Comparison of ENCODE assay signal across 8 cellular contexts in genomic region chrX:44872319-44872816, GRCh38. TPM values are rescaled to one million over a fixed set of nuclear protein-coding genes. Genes with fewer than 3 reads are reported as not detected.
DNase-seq lines count a peak whose midpoint lies in the region; ATAC-seq and TF ChIP-seq lines count a peak whose summit lies in the region.

No MANE protein-coding gene starts in this region.

- intact Hi-C loops in CD4-positive, alpha-beta memory T cell (cut with micrococcal nuclease): loop anchor here (5.0 to 10.0 kb wide), 3 partner anchors 72 to 628 kb away; partner anchors contain the start of gene FUNDC1

- POLR2A ChIA-PET in CD4-positive, alpha-beta memory T cell (lab: Charles Lee; ENCODE audit: partially characterized antibody): interaction anchor here (0.7 to 1.4 kb wide), 8 partner anchors 10 to 914 kb away, joined by 3 to 6 read pairs (median 4); partner anchors contain the start of gene FUNDC1
- POLR2A ChIA-PET in HEK293T (lab: Yijun Ruan, JAX): interaction anchor here (0.6 to 1.0 kb wide), 10 partner anchors 10 to 155 kb away, joined by 3 to 5 read pairs (median 3); no protein-coding TSS in a partner anchor

- no peaks in the 10 kb centered on the region for H3K27me3 ChIP-seq in CD4-positive, alpha-beta memory T cell (ENCODE audit: insufficient read depth, low read length)

- peak overlapping the region; percentile 92 to 100 (median 96) for H3K4me3 Mint-ChIP-seq in CD4-positive, alpha-beta memory T cell

- CTCF ChIA-PET in CD4-positive, alpha-beta memory T cell (lab: Charles Lee; ENCODE audit: partially characterized antibody): no interaction called here
- CTCF ChIA-PET in HEK293T (lab: Yijun Ruan, JAX): no interaction called here

- peak in 4 of 5 donors; percentile 52 to 63 (median 58) for DNase-seq in CD4-positive, alpha-beta memory T cell
- DNase-seq in effector CD4-positive, alpha-beta T cell: peak; percentile 40
- DNase-seq in substantia nigra (lab: John Stamatoyannopoulos, UW) (peak in 28 of 49 donors; percentile 3 to 75 (median 36)), HEK293T (ENCODE audit: extremely low spot score) (no peak)

- H3K36me3 Mint-ChIP-seq in CD4-positive, alpha-beta memory T cell: peaks cover 6 to 10% of the 10 kb centered on the region in 2 donors

- H3K27ac Mint-ChIP-seq in CD4-positive, alpha-beta memory T cell: peak overlapping the region; percentile 93 to 99 (median 97)

- 0% methylated on average over 2 to 8 of the region's 57 CpGs for WGBS in mesodermal cell (ENCODE audit: insufficient coverage in 2 of 2), 2 experiments

- H3K4me3 ChIP-seq in CD4-positive, alpha-beta memory T cell (ENCODE audit: low read length in 2 of 2): peak overlapping the region in 1 of 2 donors; percentile 62
- peak overlapping the region; percentile 93 for H3K4me3 ChIP-seq in WI38 (ENCODE audit: low read depth, low read length)
- H3K4me3 ChIP-seq in mesodermal cell (ENCODE audit: extremely low read depth, insufficient read depth, low read length, poor library complexity, severe bottlenecking): peak overlapping the region; percentile 67

- H3K27me3 Mint-ChIP-seq in CD4-positive, alpha-beta memory T cell: no peaks in the 10 kb centered on the region

- TF ChIP-seq CTCF in WI38 (IDR thresholded peaks at IDR 0.05; ENCODE audit: low read depth, low read length): no peak

- ATAC-seq in GM19351 (IDR thresholded peaks at IDR 0.05; ENCODE audit: unreplicated experiment) (peak; percentile 27), HG03439 (IDR thresholded peaks at IDR 0.05; ENCODE audit: unreplicated experiment) (peak; percentile 33)

- H3K36me3 ChIP-seq in CD4-positive, alpha-beta memory T cell (ENCODE audit: insufficient read depth, low read length): no peaks in the 10 kb centered on the region
- no peaks in the 10 kb centered on the region for H3K36me3 ChIP-seq in mesodermal cell (ENCODE audit: control insufficient read depth, insufficient read depth, low read length)

- peaks cover 29% of the 10 kb centered on the region for H3K4me1 ChIP-seq in CD4-positive, alpha-beta memory T cell (ENCODE audit: insufficient read depth, low read length)
- no peaks in the 10 kb centered on the region for H3K4me1 ChIP-seq in mesodermal cell (ENCODE audit: control insufficient read depth, insufficient read depth, low read length, poor library complexity, severe bottlenecking)

- no peaks in the 10 kb centered on the region for H3K9me3 Mint-ChIP-seq in CD4-positive, alpha-beta memory T cell

- no peaks in the 10 kb centered on the region for H3K9me3 ChIP-seq in CD4-positive, alpha-beta memory T cell (ENCODE audit: control insufficient read depth in 1 of 2, low read length in 2 of 2)
- H3K9me3 ChIP-seq in mesodermal cell (ENCODE audit: control insufficient read depth, low read length): no peaks in the 10 kb centered on the region

- peaks cover 7 to 34% (median 27%) of the 10 kb centered on the region in 4 donors for H3K4me1 Mint-ChIP-seq in CD4-positive, alpha-beta memory T cell

- peak overlapping the region; percentile 85 for H3K27ac ChIP-seq in CD4-positive, alpha-beta memory T cell (ENCODE audit: low read depth, low read length)
- H3K27ac ChIP-seq in mesodermal cell (ENCODE audit: low read depth, low read length, severe bottlenecking): peak overlapping the region; percentile 92
- H3K27ac ChIP-seq in substantia nigra (ENCODE audit: low read depth, low read length, poor library complexity, severe bottlenecking): peak overlapping the region; percentile 79

TF ChIP-seq in HEK293T, 16 proteins besides CTCF, POLR2A, EP300 and RAD21:
- no peak for TF ChIP-seq ARNT (IDR thresholded peaks at IDR 0.05)

RNA-seq across cellular contexts. Expression of gene KDM6A, which starts 0.6 kb away (rescaled TPM):
- 10 to 100 TPM; 44.9 to 51.2 TPM for total RNA-seq in CD4-positive, alpha-beta memory T cell
- 10 to 100 TPM; 12.5 to 23.7 TPM for polyA plus RNA-seq in CD4-positive, alpha-beta memory T cell
- 21.0 TPM for polyA plus RNA-seq in mesodermal cell (2013, experiment 1 of 2)
- 23.9 TPM for polyA plus RNA-seq in mesodermal cell (2013, experiment 2 of 2)

RNA-seq across cellular contexts. Expression of gene DUSP21, which starts 28.5 kb away (rescaled TPM):
- total RNA-seq in CD4-positive, alpha-beta memory T cell: not detected
- polyA plus RNA-seq in CD4-positive, alpha-beta memory T cell: not detected
- polyA plus RNA-seq in mesodermal cell (2013, experiment 1 of 2): not detected
- not detected for polyA plus RNA-seq in mesodermal cell (2013, experiment 2 of 2)
